ENCODE assay signal across 10 cellular contexts in the genomic region with DNA sequence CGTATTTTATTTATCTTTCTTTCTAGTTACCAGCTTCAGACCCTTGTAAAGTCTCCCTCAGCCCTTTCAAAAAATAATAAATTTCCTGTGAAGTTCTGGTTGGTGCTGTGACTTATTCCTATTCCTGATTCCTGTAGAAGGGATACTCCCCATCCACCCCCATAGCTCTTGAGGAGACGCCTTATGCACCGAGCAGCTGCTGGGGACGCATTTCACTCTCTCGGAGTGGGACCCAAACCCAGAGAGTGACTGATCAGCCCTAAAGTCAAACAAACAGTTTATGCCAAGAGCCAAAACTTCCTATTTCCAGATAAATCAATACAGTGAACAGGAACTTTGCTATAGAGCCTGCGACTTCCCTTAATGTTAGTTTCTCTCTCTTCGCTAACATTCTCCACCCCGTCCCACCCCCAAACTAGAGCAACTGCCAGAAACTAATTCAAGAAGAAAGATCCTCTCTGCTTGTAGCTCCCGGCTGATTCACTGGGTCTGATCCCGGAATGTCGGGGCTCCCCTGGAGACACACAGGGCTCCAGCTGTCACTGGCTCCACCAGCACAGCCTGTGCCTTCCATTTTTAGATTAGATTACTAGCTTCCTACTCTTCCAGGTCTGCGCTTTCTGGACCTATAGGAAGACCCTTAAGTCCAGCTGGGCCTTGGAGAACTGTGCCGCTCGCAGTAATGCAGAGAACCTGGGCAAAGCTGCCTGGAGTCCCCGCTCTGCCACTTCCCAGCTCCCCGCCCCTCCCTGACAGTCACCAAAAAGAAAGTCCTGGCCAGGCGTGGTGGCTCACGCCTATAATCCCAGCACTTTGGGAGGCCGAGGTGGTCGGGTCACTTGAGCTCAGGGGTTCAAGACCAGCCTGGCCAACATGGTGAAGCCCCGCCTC. TPM values are rescaled to one million over a fixed set of nuclear protein-coding genes. Genes with fewer than 3 reads are reported as not detected.
A peak's percentile ranks its signal among the peaks of the same experiment; 100 is the strongest.
DNase-seq lines count a peak whose midpoint lies in the region; ATAC-seq, FAIRE-seq and TF ChIP-seq lines count a peak whose summit lies in the region.
"Had no signal": no experiment of that assay in that cellular context is flagged by ENCODE, and none has a peak within 500 bp of the region (broad histone marks: within the 10 kb centered on the region; RNA-seq: fewer than 3 reads in every experiment).

No MANE protein-coding gene starts in this region.

- peak overlapping the region; percentile 32 for H3K4me2 ChIP-seq in mammary epithelial cell (ENCODE audit: insufficient read depth, low read depth, low read length)
- peak overlapping the region; percentile 41 for H3K4me2 ChIP-seq in keratinocyte (ENCODE audit: control insufficient read depth, extremely low read depth, insufficient read depth, low read depth, low read length)

- TF ChIP-seq CTCF in mammary epithelial cell (conservative IDR thresholded peaks at IDR 0.05 in 1 of 2, IDR thresholded peaks at IDR 0.05 in 1 of 2; ENCODE audit: extremely low read depth in 1 of 2, insufficient read depth in 1 of 2, low read depth in 1 of 2, low read length in 2 of 2) (no peak), keratinocyte (optimal IDR thresholded peaks at IDR 0.05 in 1 of 3, IDR thresholded peaks at IDR 0.05 in 1 of 3, conservative IDR thresholded peaks at IDR 0.05 in 1 of 3; ENCODE audit: extremely low read depth in 1 of 3, insufficient read depth in 2 of 3, low read length in 3 of 3) (no peak)

- peaks cover 3% of the 10 kb centered on the region for H3K9me1 ChIP-seq in keratinocyte (ENCODE audit: control insufficient read depth, extremely low read depth, insufficient read depth, low read length)

- no peak for FAIRE-seq in keratinocyte (lab: Jason Lieb, UNC)

- H4K20me1 ChIP-seq in mammary epithelial cell (ENCODE audit: insufficient read depth, low read length) (no peaks in the 10 kb centered on the region), keratinocyte (ENCODE audit: control insufficient read depth, extremely low read depth, insufficient read depth, low read length) (no peaks in the 10 kb centered on the region)

- intact Hi-C loops in mammary epithelial cell (cut with micrococcal nuclease), result loop anchor here (1.0 kb wide), 1 partner anchor 37 kb away; no protein-coding TSS in a partner anchor

- H3K4me3 ChIP-seq in H7 (ENCODE audit: insufficient read depth, low read depth, low read length), result no peak overlapping the region
- no peak overlapping the region for H3K4me3 ChIP-seq in mammary epithelial cell (replicated peaks in 1 of 3; ENCODE audit: insufficient read depth in 1 of 3, low read depth in 2 of 3, low read length in 3 of 3)
- H3K4me3 ChIP-seq in keratinocyte (ENCODE audit: control insufficient read depth in 2 of 3, extremely low read depth in 1 of 3, insufficient read depth in 2 of 3, low read depth in 1 of 3, low read length in 3 of 3), result no peak overlapping the region
- H3K4me3 ChIP-seq in skeletal muscle tissue (ENCODE audit: low read length in 3 of 3), result peak overlapping the region; percentile 58 to 66 (median 59)

- H3K9ac ChIP-seq in mammary epithelial cell (ENCODE audit: insufficient read depth, low read length), result no peak overlapping the region
- no peak overlapping the region for H3K9ac ChIP-seq in keratinocyte (ENCODE audit: control insufficient read depth, extremely low read depth, insufficient read depth, low read length)
- H3K9ac ChIP-seq in skeletal muscle tissue (ENCODE audit: low read depth in 1 of 3, low read length in 3 of 3), result peak overlapping the region; percentile 11 to 72 (median 60)

- no peaks in the 10 kb centered on the region for H3K27me3 ChIP-seq in H7 (ENCODE audit: control insufficient read depth, insufficient read depth, low read length)
- no peaks in the 10 kb centered on the region for H3K27me3 ChIP-seq in mammary epithelial cell (ENCODE audit: insufficient read depth, low read length)
- H3K27me3 ChIP-seq in keratinocyte (ENCODE audit: control insufficient read depth, extremely low read depth, insufficient read depth, low read length), result no peaks in the 10 kb centered on the region
- H3K27me3 ChIP-seq in skeletal muscle tissue (ENCODE audit: control insufficient read depth in 3 of 3, insufficient read depth in 3 of 3, low read length in 3 of 3), result no peaks in the 10 kb centered on the region

- no TSS peak for BruUV-seq in mammary epithelial cell (replicated peaks; lab: Mats Ljungman, UMichigan)

- H2AFZ ChIP-seq in mammary epithelial cell (ENCODE audit: low read depth, low read length) (no peak overlapping the region), keratinocyte (ENCODE audit: control insufficient read depth, low read length) (no peak overlapping the region)

- peaks cover 7% of the 10 kb centered on the region for H3K36me3 ChIP-seq in H7 (replicated peaks; ENCODE audit: control insufficient read depth, insufficient read depth, low read length)
- peaks cover 2% of the 10 kb centered on the region for H3K36me3 ChIP-seq in mammary epithelial cell (ENCODE audit: insufficient read depth, low read length)
- peaks cover 12 to 13% of the 10 kb centered on the region in 2 experiments for H3K36me3 ChIP-seq in keratinocyte (ENCODE audit: control insufficient read depth in 2 of 2, extremely low read depth in 1 of 2, insufficient read depth in 2 of 2, low read length in 2 of 2)
- H3K36me3 ChIP-seq in skeletal muscle tissue (ENCODE audit: control insufficient read depth in 3 of 3, insufficient read depth in 3 of 3, low read length in 3 of 3), result peaks cover 31 to 44% (median 39%) of the 10 kb centered on the region in 3 donors

- no peak overlapping the region for H3K27ac ChIP-seq in mammary epithelial cell (ENCODE audit: insufficient read depth, low read depth, low read length)
- H3K27ac ChIP-seq in keratinocyte (ENCODE audit: control insufficient read depth, insufficient read depth, low read length), result no peak overlapping the region
- peak overlapping the region; percentile 85 for H3K27ac ChIP-seq in skeletal muscle tissue (ENCODE audit: low read depth, low read length)
- H3K27ac ChIP-seq: WERI-Rb-1 had no signal

- DNase-seq in H7 (peak; percentile 53), mammary epithelial cell (no peak), keratinocyte (ENCODE audit: low read depth, low spot score) (no peak), GOT3 (lab: John Stamatoyannopoulos, UW) (no peak)
- no peak for DNase-seq in stimulated activated naive CD4-positive, alpha-beta T cell (lab: John Stamatoyannopoulos, UW)
- DNase-seq: NCI-H524 treated with DMSO at 0.1 percent for 48 hours, WERI-Rb-1 had no signal

- in situ Hi-C loops in mammary epithelial cell (cut with MboI; ENCODE audit: low sequenced_read_pairs in 2 of 2), result no loop called here

- H3K9me3 ChIP-seq in mammary epithelial cell (replicated peaks; ENCODE audit: insufficient read depth, low read length), result no peaks in the 10 kb centered on the region
- no peaks in the 10 kb centered on the region for H3K9me3 ChIP-seq in keratinocyte (ENCODE audit: control insufficient read depth, low read depth, low read length)
- H3K9me3 ChIP-seq in skeletal muscle tissue (ENCODE audit: control insufficient read depth in 3 of 3, low read length in 3 of 3), result no peaks in the 10 kb centered on the region

- ATAC-seq in GM18873 (IDR thresholded peaks at IDR 0.05; ENCODE audit: low FRiP score, unreplicated experiment) (no peak), GM21526 (IDR thresholded peaks at IDR 0.05; ENCODE audit: low FRiP score, unreplicated experiment) (no peak)

- H3K79me2 ChIP-seq in mammary epithelial cell (ENCODE audit: insufficient read depth, low read length) (no peaks in the 10 kb centered on the region), keratinocyte (ENCODE audit: control insufficient read depth, insufficient read depth, low read length) (no peaks in the 10 kb centered on the region)

- dilution Hi-C loops in mammary epithelial cell (cut with HindIII; ENCODE audit: low sequenced_read_pairs) (no loop called here), keratinocyte (cut with MboI; ENCODE audit: extremely low pct_ligation_motif_present, low sequenced_read_pairs) (no loop called here)

- H3K4me1 ChIP-seq in mammary epithelial cell (ENCODE audit: insufficient read depth, low read length) (peaks cover 44% of the 10 kb centered on the region), keratinocyte (ENCODE audit: control insufficient read depth, extremely low read depth, insufficient read depth, low read length) (peaks cover 39% of the 10 kb centered on the region), skeletal muscle tissue (ENCODE audit: control insufficient read depth in 3 of 3, insufficient read depth in 3 of 3, low read length in 3 of 3) (peaks cover 44 to 53% (median 48%) of the 10 kb centered on the region in 3 donors)

- 47% methylated on average over 14 of the region's 21 CpGs for WGBS in mammary epithelial cell (ENCODE audit: low coverage, missing lambda C conversion rate)

- CTCF ChIA-PET in mammary epithelial cell (lab: Charles Lee; ENCODE audit: low non-redundant PET), result no interaction called here

RNA-seq across cellular contexts. Expression of gene KLHL25, which starts 45.2 kb away (rescaled TPM):
- 15.8 and 20.8 TPM in 2 replicates for total RNA-seq in H7 (2014; rRNA removed; shearing (Covaris generic))
- total RNA-seq in mammary epithelial cell, result 10 to 100 TPM in 1 of 2 donors, 1 to 10 TPM in 1; 7.7 to 12.2 TPM
- 4.6 TPM for polyA plus RNA-seq in mammary epithelial cell
- 7.0 TPM for polyA minus RNA-seq in mammary epithelial cell
- 2.1 to 4.4 TPM (median 2.7 TPM) in 3 replicates for polyA plus RNA-seq in keratinocyte
- polyA plus RNA-seq in keratinocyte (2011; ENCODE audit: low read depth), result 0.60 TPM
- 1.5 and 2.4 TPM in 2 replicates for polyA plus RNA-seq in keratinocyte (2011; cell fraction: cytosol; rRNA removed)
- polyA plus RNA-seq in keratinocyte (2011; cell fraction: nucleus; rRNA removed), result 5.1 and 6.5 TPM in 2 replicates
- 2.7 and 2.8 TPM in 2 replicates for polyA plus RNA-seq in keratinocyte (2012; ENCODE audit: low replicate concordance)
- polyA minus RNA-seq in keratinocyte, result 3.1 to 7.2 TPM (median 4.1 TPM) in 3 replicates
- 3.3 TPM for polyA minus RNA-seq in keratinocyte (2011; cell fraction: cytosol; rRNA and poly(A)+ RNA removed)
- 5.3 and 5.4 TPM in 2 replicates for polyA minus RNA-seq in keratinocyte (2011; cell fraction: nucleus; rRNA and poly(A)+ RNA removed)
- total RNA-seq in skeletal muscle tissue, result 5.2 TPM

Comparison
In these comparisons a context has a peak if more than half of its experiments do, and no peak if none do; other contexts are left out.
1. H3K4me3 ChIP-seq: peak in skeletal muscle tissue (3 of 3); none in H7 (single experiment), mammary epithelial cell (0 of 3) and keratinocyte (0 of 3).
2. H3K9ac ChIP-seq: peak in skeletal muscle tissue (3 of 3); none in mammary epithelial cell (single experiment) and keratinocyte (single experiment).